17 cellular contexts compared by ENCODE assay signal in genomic region chr3:13115616-13115910, GRCh38.
"Had no signal": no experiment of that assay in that cellular context is flagged by ENCODE, and none has a peak within 500 bp of the region (broad histone marks: within the 10 kb centered on the region; RNA-seq: fewer than 3 reads in every experiment).

No MANE protein-coding gene starts in this region.

- H3K36me3 Mint-ChIP-seq: type B pancreatic cell had no signal

- H3K9me3 ChIP-seq: adrenal gland, SK-N-SH, stomach had no signal

- H3K27ac Mint-ChIP-seq: activated CD4-positive, alpha-beta T cell treated with anti-CD3 and anti-CD28 coated beads, Interleukin-2, amount 10 ng/mL, durations not matched to agents 7 days and 5 days; progenitor cell of endocrine pancreas; T-helper 2 cell treated with Interferon-gamma antibody and Interleukin-4, amounts not matched to agents 5 μg/mL and 100 μg/mL, for 36 hours; type B pancreatic cell had no signal

- DNase-seq: activated CD4-positive, alpha-beta T cell treated with anti-CD3 and anti-CD28 coated beads, Interleukin-2, amount 10 ng/mL, durations not matched to agents 7 days and 5 days; activated CD4-positive, CD25-positive, alpha-beta regulatory T cell; activated CD8-positive, alpha-beta memory T cell treated with anti-CD3 and anti-CD28 coated beads, Interleukin-2, amount 50 U/mL, for 4 hours; activated naive CD4-positive, alpha-beta T cell treated with anti-CD3 and anti-CD28 coated beads, Interleukin-2, amount 50 U/mL, for 16 hours; activated T-cell treated with anti-CD3 and anti-CD28 coated beads, Interleukin-2, amount 50 U/mL, for 4 hours; dermis blood vessel endothelial cell; effector memory CD4-positive, alpha-beta T cell; hippocampal formation; midbrain; SK-N-SH; small intestine; stimulated activated CD4-positive, alpha-beta T cell treated with anti-CD3 and anti-CD28 coated beads, Interleukin-4, amount 100 ng/mL, for 1 hour; stomach had no signal

- H3K27me3 ChIP-seq: adrenal gland had no signal

- H3K9ac ChIP-seq: SK-N-SH had no signal

- H3K4me3 ChIP-seq: adrenal gland, stomach had no signal

- H3K27ac ChIP-seq: stomach had no signal

- H3K36me3 ChIP-seq: adrenal gland, stomach had no signal

- H3K4me3 Mint-ChIP-seq: activated CD4-positive, alpha-beta T cell treated with anti-CD3 and anti-CD28 coated beads, Interleukin-2, amount 10 ng/mL, durations not matched to agents 7 days and 5 days; activated T-cell treated with anti-CD3 and anti-CD28 coated beads, Interleukin-2, amount 50 U/mL, for 4 hours; T-helper 2 cell treated with Interferon-gamma antibody and Interleukin-4, amounts not matched to agents 5 μg/mL and 100 μg/mL, for 36 hours; type B pancreatic cell had no signal

- H3K4me1 ChIP-seq: adrenal gland had no signal

- ATAC-seq: activated T-cell treated with anti-CD3 and anti-CD28 coated beads, Interleukin-2, amount 50 U/mL, for 4 hours had no signal

- H3K9me3 Mint-ChIP-seq: activated CD4-positive, alpha-beta T cell treated with anti-CD3 and anti-CD28 coated beads, Interleukin-2, amount 10 ng/mL, durations not matched to agents 7 days and 5 days; activated T-cell treated with anti-CD3 and anti-CD28 coated beads, Interleukin-2, amount 50 U/mL, for 4 hours; T-helper 2 cell treated with Interferon-gamma antibody and Interleukin-4, amounts not matched to agents 5 μg/mL and 100 μg/mL, for 36 hours; type B pancreatic cell had no signal

- H3K4me2 ChIP-seq: SK-N-SH had no signal
